Comparison of ENCODE assay signal across 12 cellular contexts in genomic region chr12:132449565-132450390, GRCh38. TPM values are rescaled to one million over a fixed set of nuclear protein-coding genes. Genes with fewer than 3 reads are reported as not detected.
DNase-seq lines count a peak whose midpoint lies in the region; ATAC-seq and TF ChIP-seq lines count a peak whose summit lies in the region.
"Had no signal": no experiment of that assay in that cellular context is flagged by ENCODE, and none has a peak within 500 bp of the region (broad histone marks: within the 10 kb centered on the region; RNA-seq: fewer than 3 reads in every experiment).

No MANE protein-coding gene starts in this region.

- ATAC-seq in activated CD4-positive, alpha-beta T cell treated with anti-CD3 and anti-CD28 coated beads for 36 hours: no peak
- ATAC-seq in GM21723 (IDR thresholded peaks at IDR 0.05; ENCODE audit: unreplicated experiment): peak; percentile 81
- peak; percentile 59 for ATAC-seq in HG03521 (IDR thresholded peaks at IDR 0.05; ENCODE audit: unreplicated experiment)
- no peak for ATAC-seq in heart right ventricle

- no peaks in the 10 kb centered on the region for H3K27me3 Mint-ChIP-seq in activated CD4-positive, alpha-beta T cell treated with anti-CD3 and anti-CD28 coated beads for 36 hours
- H3K27me3 Mint-ChIP-seq: activated naive CD8-positive, alpha-beta T cell had no signal

- no CpG with 5 or more reads among the region's 21 CpGs for WGBS in neuronal stem cell (ENCODE audit: extremely low coverage in 2 of 2, insufficient read length in 2 of 2, insufficient replicate concordance in 1 of 2), 2 donors
- WGBS in heart right ventricle, 2 donors: 74 to 77% methylated on average over 21 of the region's 21 CpGs

- peaks cover 28% of the 10 kb centered on the region for H3K4me1 Mint-ChIP-seq in activated CD4-positive, alpha-beta T cell treated with anti-CD3 and anti-CD28 coated beads for 36 hours

- no peak overlapping the region for H3K18ac ChIP-seq in neuronal stem cell (ENCODE audit: low read length)

- CTCF ChIA-PET in activated CD4-positive, alpha-beta T cell treated with anti-CD3 and anti-CD28 coated beads for 36 hours (lab: Charles Lee): interaction anchor here (0.7 to 1.4 kb wide), 3 partner anchors 9 to 35 kb away, joined by 3 to 7 read pairs (median 3); no protein-coding TSS in a partner anchor

- no peak overlapping the region for H4K91ac ChIP-seq in neuronal stem cell (ENCODE audit: low read depth, low read length, poor library complexity)

- H3K9me3 Mint-ChIP-seq in activated CD4-positive, alpha-beta T cell treated with anti-CD3 and anti-CD28 coated beads for 36 hours (ENCODE audit: low read depth): no peaks in the 10 kb centered on the region

- H3K27ac ChIP-seq in neuronal stem cell (replicated peaks; ENCODE audit: low read length) (no peak overlapping the region), heart right ventricle (no peak overlapping the region)
- H3K27ac ChIP-seq: esophagus muscularis mucosa had no signal

- no peak overlapping the region for H2BK120ac ChIP-seq in neuronal stem cell (ENCODE audit: low read depth, low read length)

- H3K23ac ChIP-seq in neuronal stem cell (ENCODE audit: low read depth, low read length, poor library complexity): no peak overlapping the region

- H3K4me2 ChIP-seq in neuronal stem cell (ENCODE audit: insufficient read depth, low read length, poor library complexity, severe bottlenecking): no peak overlapping the region

- H3K4me1 ChIP-seq in neuronal stem cell (ENCODE audit: control insufficient read depth in 2 of 2, insufficient read depth in 1 of 2, low read depth in 1 of 2, low read length in 2 of 2): peaks cover 0 to 12% of the 10 kb centered on the region in 2 donors
- peaks cover 0 to 8% (median 0%) of the 10 kb centered on the region in 9 donors for H3K4me1 ChIP-seq in heart right ventricle

- no peak for TF ChIP-seq CTCF in heart right ventricle (IDR thresholded peaks at IDR 0.05)

- H4K8ac ChIP-seq in neuronal stem cell (ENCODE audit: low read depth, low read length): no peak overlapping the region

- H3K79me1 ChIP-seq in neuronal stem cell (ENCODE audit: low read depth, low read length): no peaks in the 10 kb centered on the region

- intact Hi-C loops in activated CD4-positive, alpha-beta T cell treated with anti-CD3 and anti-CD28 coated beads for 36 hours (cut with DNase I, micrococcal nuclease): loop anchor here in 1 of 2 experiments (5.0 kb wide), 1 partner anchor 238 kb away; the partner anchor contains the start of genes POLE and PXMP2
- intact Hi-C loops in heart right ventricle (cut with DNase I): no loop called here

- no peak overlapping the region for H2BK15ac ChIP-seq in neuronal stem cell (ENCODE audit: low read length)

- H3K9ac ChIP-seq in neuronal stem cell (ENCODE audit: low read depth, low read length, poor library complexity): no peak overlapping the region

- H3K4ac ChIP-seq in neuronal stem cell (ENCODE audit: low read length): no peak overlapping the region

- H3K9me3 ChIP-seq in neuronal stem cell (replicated peaks in 1 of 2; ENCODE audit: control insufficient read depth in 2 of 2, insufficient read depth in 1 of 2, low read depth in 1 of 2, low read length in 2 of 2): no peaks in the 10 kb centered on the region
- no peaks in the 10 kb centered on the region for H3K9me3 ChIP-seq in heart right ventricle
- H3K9me3 ChIP-seq: esophagus muscularis mucosa had no signal

- H3K36me3 Mint-ChIP-seq in activated CD4-positive, alpha-beta T cell treated with anti-CD3 and anti-CD28 coated beads for 36 hours (ENCODE audit: low read depth): peaks cover 2% of the 10 kb centered on the region

- H3K14ac ChIP-seq in neuronal stem cell (ENCODE audit: low read length): no peak overlapping the region

- no peak overlapping the region for H2BK12ac ChIP-seq in neuronal stem cell (ENCODE audit: low read length)

- peak overlapping the region; percentile 7 for H3K27ac Mint-ChIP-seq in activated CD4-positive, alpha-beta T cell treated with anti-CD3 and anti-CD28 coated beads for 36 hours
- H3K27ac Mint-ChIP-seq: activated naive CD8-positive, alpha-beta T cell had no signal

- H3K27me3 ChIP-seq in neuronal stem cell (ENCODE audit: control insufficient read depth in 3 of 3, insufficient read depth in 3 of 3, low read depth in 1 of 3, low read length in 3 of 3) (peaks cover 0 to 77% (median 0%) of the 10 kb centered on the region in 3 experiments), heart right ventricle (peaks cover 3 to 80% (median 65%) of the 10 kb centered on the region in 7 donors)

- H2AK5ac ChIP-seq in neuronal stem cell (ENCODE audit: low read depth, low read length): peak overlapping the region; percentile 16

- H3K36me3 ChIP-seq in neuronal stem cell (replicated peaks in 1 of 2; ENCODE audit: control insufficient read depth in 2 of 2, insufficient read depth in 2 of 2, low read length in 2 of 2) (no peaks in the 10 kb centered on the region), heart right ventricle (no peaks in the 10 kb centered on the region)
- H3K36me3 ChIP-seq: esophagus muscularis mucosa had no signal

- POLR2A ChIA-PET in activated CD4-positive, alpha-beta T cell treated with anti-CD3 and anti-CD28 coated beads for 36 hours (lab: Charles Lee): no interaction called here

- H2AFZ ChIP-seq in neuronal stem cell (ENCODE audit: low read length): no peak overlapping the region

- no peak overlapping the region for H2BK5ac ChIP-seq in neuronal stem cell (ENCODE audit: low read length)

- DNase-seq in activated CD4-positive, alpha-beta T cell treated with anti-CD3 and anti-CD28 coated beads for 36 hours: peak; percentile 44
- no peak for DNase-seq in activated CD4-positive, alpha-beta T cell treated with anti-CD3 and anti-CD28 coated beads for 48 hours
- DNase-seq in neuronal stem cell (ENCODE audit: low spot score): no peak
- DNase-seq in NCI-H2196 (lab: John Stamatoyannopoulos, UW; ENCODE audit: unreplicated experiment): no peak
- no peak for DNase-seq in stimulated activated naive CD4-positive, alpha-beta T cell treated with Interleukin-2 at 50 U/mL for 16 hours (lab: John Stamatoyannopoulos, UW)
- DNase-seq in heart right ventricle: no peak
- DNase-seq: 8988T, midbrain had no signal

- no peak overlapping the region for H3K4me3 ChIP-seq in neuronal stem cell (ENCODE audit: low read length in 2 of 2)
- no peak overlapping the region for H3K4me3 ChIP-seq in heart right ventricle
- H3K4me3 ChIP-seq: esophagus muscularis mucosa had no signal

- no peak overlapping the region for H3K4me3 Mint-ChIP-seq in activated CD4-positive, alpha-beta T cell treated with anti-CD3 and anti-CD28 coated beads for 36 hours
- H3K4me3 Mint-ChIP-seq: activated naive CD8-positive, alpha-beta T cell had no signal

RNA-seq across cellular contexts. Expression of gene FBRSL1, which starts 40.2 kb away (rescaled TPM):
- total RNA-seq in activated CD4-positive, alpha-beta T cell treated with anti-CD3 and anti-CD28 coated beads for 36 hours: 10 to 100 TPM; 35.7 to 55.1 TPM
- polyA plus RNA-seq in neuronal stem cell (2013, experiment 1 of 2): 61.7 TPM
- 70.1 TPM for polyA plus RNA-seq in neuronal stem cell (2013, experiment 2 of 2)
- total RNA-seq in heart right ventricle: 10 to 100 TPM; 42.3 to 90.6 (median 48.0) TPM
- polyA plus RNA-seq in heart right ventricle: 10 to 100 TPM; 28.1 to 39.9 TPM

Comparison
In these comparisons a context has a peak if more than half of its experiments do, and no peak if none do; other contexts are left out.
1. ATAC-seq: peak in GM21723 (single experiment) and HG03521 (single experiment); none in activated CD4-positive, alpha-beta T cell treated with anti-CD3 and anti-CD28 coated beads for 36 hours (single experiment) and heart right ventricle (0 of 8).